In genomic region chr7:125061083-125061745, GRCh38 we compare ENCODE assay signal across 8 cellular contexts.
DNase-seq lines count a peak whose midpoint lies in the region; ATAC-seq, FAIRE-seq and TF ChIP-seq lines count a peak whose summit lies in the region.
"Not testable (repeated sequence)": the region's sequence is repeated elsewhere in the genome, so short reads cannot be mapped to it uniquely, and the experiment has no call there.

No MANE protein-coding gene starts in this region.

- not testable (repeated sequence) for H3K36me3 ChIP-seq in HCT116 (ENCODE audit: control insufficient read depth in 1 of 2, insufficient read depth in 2 of 2, low read length in 2 of 2); OCI-LY3 (replicated peaks; ENCODE audit: low read depth, low read length); WERI-Rb-1; endothelial cell of umbilical vein (ENCODE audit: control insufficient read depth in 2 of 2, extremely low read depth in 1 of 2, insufficient read depth in 2 of 2, low read length in 2 of 2); skeletal muscle satellite cell (ENCODE audit: insufficient read depth, low read length)

- not testable (repeated sequence) for TF ChIP-seq POLR2A in HCT116 (IDR thresholded peaks at IDR 0.05; ENCODE audit: borderline replicate concordance, extremely low read depth, insufficient read depth, insufficient read length); endothelial cell of umbilical vein (IDR thresholded peaks at IDR 0.05; ENCODE audit: low read depth, low read length)

- not testable (repeated sequence) for H3K9ac ChIP-seq in HCT116 (ENCODE audit: low read length); OCI-LY3 (ENCODE audit: low read length)
- H3K9ac ChIP-seq in endothelial cell of umbilical vein (replicated peaks; ENCODE audit: extremely low read depth, insufficient read depth, low read length) (peak overlapping the region; percentile 34), skeletal muscle satellite cell (ENCODE audit: low read depth, low read length) (peak overlapping the region; percentile 62)

- intact Hi-C loops in HCT116 (cut with micrococcal nuclease): not testable (repeated sequence)
- intact Hi-C loops in endothelial cell of umbilical vein (cut with micrococcal nuclease): loop anchor here (2.0 to 10.0 kb wide), 4 partner anchors 76 to 364 kb away; no protein-coding TSS in a partner anchor

- POLR2A ChIA-PET in HCT116 (lab: Charles Lee); endothelial cell of umbilical vein (lab: Charles Lee): not testable (repeated sequence)

- BruUV-seq in HCT116 (replicated peaks; lab: Mats Ljungman, UMichigan); endothelial cell of umbilical vein (replicated peaks; lab: Mats Ljungman, UMichigan): not testable (repeated sequence)

- not testable (repeated sequence) for H3K27me3 ChIP-seq in HCT116 (ENCODE audit: insufficient read depth, low read length); OCI-LY3 (ENCODE audit: low read depth, low read length); WERI-Rb-1 (ENCODE audit: insufficient read depth, low read depth, severe bottlenecking); endothelial cell of umbilical vein (ENCODE audit: control insufficient read depth in 2 of 2, insufficient read depth in 2 of 2, low read length in 2 of 2); skeletal muscle satellite cell (ENCODE audit: control insufficient read depth, insufficient read depth, low read length)

- 0 out of 2 replicates have a peak, but pooled peaks have one; percentile 7 for ATAC-seq in HCT116

- not testable (repeated sequence) for H4K20me1 ChIP-seq in HCT116 (ENCODE audit: insufficient read depth); OCI-LY3 (ENCODE audit: insufficient read depth, low read length); endothelial cell of umbilical vein (replicated peaks; ENCODE audit: control insufficient read depth, extremely low read depth, insufficient read depth, low read length)

- not testable (repeated sequence) for TF ChIP-seq RAD21 in HCT116 (IDR thresholded peaks at IDR 0.05; ENCODE audit: low read depth)

- H3K79me2 ChIP-seq in HCT116 (ENCODE audit: insufficient read depth, low read length); OCI-LY3 (ENCODE audit: low read length); endothelial cell of umbilical vein (ENCODE audit: control insufficient read depth, insufficient read depth, low read length): not testable (repeated sequence)

- FAIRE-seq in endothelial cell of umbilical vein (lab: Jason Lieb, UNC): peak; percentile 80

- H3K27ac ChIP-seq in 22Rv1: peak overlapping the region; percentile 38
- H3K27ac ChIP-seq in HCT116 (ENCODE audit: low read depth, low read length); OCI-LY3 (ENCODE audit: low read length); WERI-Rb-1: not testable (repeated sequence)
- H3K27ac ChIP-seq in endothelial cell of umbilical vein (ENCODE audit: insufficient read depth, low read depth, low read length): peak overlapping the region; percentile 89

- H3K4me3 ChIP-seq in HCT116 (replicated peaks in 1 of 2; ENCODE audit: low read depth in 1 of 2, low read length in 2 of 2); WERI-Rb-1 (ENCODE audit: low read depth, low read length); endothelial cell of umbilical vein (replicated peaks in 1 of 3; ENCODE audit: insufficient read depth in 1 of 3, low read depth in 1 of 3, low read length in 3 of 3); skeletal muscle satellite cell (ENCODE audit: low read length): not testable (repeated sequence)
- H3K4me3 ChIP-seq in OCI-LY3 (ENCODE audit: low read length): peak overlapping the region; percentile 27; the same call in 1 of the 2 replicates

- not testable (repeated sequence) for H3K9me2 ChIP-seq in HCT116 (ENCODE audit: insufficient read depth)

- CTCF ChIA-PET in HCT116 (lab: Charles Lee): interaction anchor here (2.0 kb wide), 2 partner anchors 256 to 610 kb away, joined by 8 to 23 read pairs; no protein-coding TSS in a partner anchor
- CTCF ChIA-PET in endothelial cell of umbilical vein (lab: Charles Lee): interaction anchor here (1.3 to 6.7 kb wide), 9 partner anchors 9 to 608 kb away, joined by 3 to 297 read pairs (median 11); no protein-coding TSS in a partner anchor

- peak overlapping the region; percentile 35; the same call in 1 of the 2 replicates for H3K4me2 ChIP-seq in HCT116 (ENCODE audit: low read length)
- H3K4me2 ChIP-seq in OCI-LY3 (ENCODE audit: low read length): peak overlapping the region; percentile 76
- not testable (repeated sequence) for H3K4me2 ChIP-seq in endothelial cell of umbilical vein (ENCODE audit: insufficient read depth, low read length)
- peak overlapping the region; percentile 73 for H3K4me2 ChIP-seq in skeletal muscle satellite cell (ENCODE audit: low read length)

- peaks cover 2 to 14% of the 10 kb centered on the region in 2 experiments; a peak in 2 of 4 replicates for H3K4me1 ChIP-seq in HCT116 (ENCODE audit: control insufficient read depth in 1 of 2, insufficient read depth in 2 of 2, low read length in 2 of 2)
- H3K4me1 ChIP-seq in OCI-LY3 (ENCODE audit: low read length): peaks cover 29% of the 10 kb centered on the region
- peaks cover 13% of the 10 kb centered on the region for H3K4me1 ChIP-seq in endothelial cell of umbilical vein (ENCODE audit: control insufficient read depth, extremely low read depth, insufficient read depth, low read length)
- H3K4me1 ChIP-seq in skeletal muscle satellite cell (ENCODE audit: control insufficient read depth, insufficient read depth, low read length): peaks cover 33% of the 10 kb centered on the region

- dilution Hi-C loops in endothelial cell of umbilical vein (cut with MboI; ENCODE audit: extremely low pct_ligation_motif_present, low sequenced_read_pairs): not testable (repeated sequence)

- H3K9me1 ChIP-seq in endothelial cell of umbilical vein (replicated peaks; ENCODE audit: control insufficient read depth, extremely low read depth, insufficient read depth, low read length): not testable (repeated sequence)

- H3K9me3 ChIP-seq in HCT116 (ENCODE audit: control insufficient read depth in 1 of 2, insufficient read depth in 1 of 2, low read depth in 1 of 2, low read length in 2 of 2); OCI-LY3 (ENCODE audit: insufficient read depth, low read length); WERI-Rb-1 (ENCODE audit: severe bottlenecking); endothelial cell of umbilical vein (replicated peaks; ENCODE audit: control insufficient read depth, insufficient read depth, low read length); skeletal muscle satellite cell (replicated peaks; ENCODE audit: low read length): not testable (repeated sequence)

- H2AFZ ChIP-seq in HCT116 (ENCODE audit: low read depth, low read length, poor library complexity, severe bottlenecking) (peak overlapping the region; percentile 90), endothelial cell of umbilical vein (ENCODE audit: low read depth, low read length) (peak overlapping the region; percentile 86)
- H2AFZ ChIP-seq in OCI-LY3 (ENCODE audit: low read depth, low read length): not testable (repeated sequence)

- not testable (repeated sequence) for TF ChIP-seq CTCF in 22Rv1 (IDR thresholded peaks at IDR 0.05); HCT116 (IDR thresholded peaks at IDR 0.05 in 2 of 3, conservative IDR thresholded peaks at IDR 0.05 in 1 of 3; ENCODE audit: borderline replicate concordance in 1 of 3, insufficient read depth in 1 of 3, low read depth in 2 of 3, low read length in 2 of 3); OCI-LY3 (IDR thresholded peaks at IDR 0.05; ENCODE audit: low read depth, low read length); WERI-Rb-1 (IDR thresholded peaks at IDR 0.05; ENCODE audit: low read depth, low read length); endothelial cell of umbilical vein (IDR thresholded peaks at IDR 0.05; ENCODE audit: extremely low read depth in 1 of 2, insufficient read depth in 1 of 2, low read depth in 1 of 2, low read length in 2 of 2)

- DNase-seq in HCT116 (ENCODE audit: low read depth, low spot score): not testable (repeated sequence)
- DNase-seq in NCI-H2171 treated with DMSO at 0.1 percent for 48 hours (lab: John Stamatoyannopoulos, UW): peak; percentile 84
- peak; percentile 32 for DNase-seq in WERI-Rb-1
- DNase-seq in endothelial cell of umbilical vein (ENCODE audit: low read depth, low spot score): peak; percentile 15
- peak; percentile 3 for DNase-seq in kidney tubule cell (ENCODE audit: low spot score)

- RAD21 ChIA-PET in HCT116 (lab: Charles Lee; ENCODE audit: low non-redundant PET in 1 of 2, low total read pairs in 2 of 2, uncharacterized antibody in 2 of 2, unreplicated experiment in 2 of 2): interaction anchor here (2.0 to 3.0 kb wide), 2 partner anchors 255 to 256 kb away, joined by 5 to 12 read pairs; no protein-coding TSS in a partner anchor
